In the genomic region with DNA sequence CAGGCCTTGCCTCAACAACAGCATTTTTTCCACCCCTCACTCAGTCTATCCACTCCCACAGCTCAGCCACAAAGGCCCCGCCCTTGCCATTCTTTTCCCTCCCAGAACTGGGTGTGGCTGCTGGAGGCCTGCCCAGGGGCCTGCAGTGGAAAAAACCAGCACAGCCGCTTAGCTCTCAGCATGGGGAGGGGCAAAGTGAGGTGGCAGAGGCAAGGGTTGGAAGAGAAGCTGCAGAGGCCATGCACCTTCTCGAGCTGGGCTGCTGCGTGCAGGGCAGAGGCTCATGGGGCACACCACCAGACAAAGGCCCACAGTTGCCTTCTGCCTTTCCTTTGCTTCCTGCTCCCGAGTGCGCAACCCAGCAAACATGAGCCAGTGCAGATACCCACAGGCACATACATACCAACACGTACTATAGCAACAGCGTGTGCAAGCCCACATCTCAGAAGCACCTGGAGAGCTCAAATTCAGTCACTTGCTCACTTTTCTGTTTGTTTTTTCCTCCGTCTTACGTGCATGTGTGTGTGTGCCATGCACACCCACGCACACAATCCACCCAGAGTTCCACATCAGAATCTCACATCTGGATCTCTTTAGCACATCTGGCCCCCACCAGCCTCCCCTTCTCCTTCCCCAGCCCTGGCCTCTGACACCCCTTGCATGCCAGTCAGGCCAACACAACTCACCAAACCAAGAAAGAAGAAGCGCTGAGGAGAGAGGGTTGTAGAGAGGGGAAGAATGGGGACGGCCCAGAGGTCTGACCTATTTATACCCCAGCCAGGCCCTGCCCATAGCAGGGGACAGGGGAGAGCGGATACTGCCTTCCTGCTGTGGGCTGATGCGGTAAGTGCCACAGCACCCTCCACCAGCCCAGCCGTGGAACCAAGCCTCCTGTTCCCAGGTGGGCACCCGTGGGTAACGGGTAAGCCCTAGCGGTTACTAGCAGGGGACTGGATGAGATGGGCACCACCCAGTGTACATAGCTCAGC, we compare ENCODE assay signal across 8 cellular contexts. TPM values are rescaled to one million over a fixed set of nuclear protein-coding genes. Genes with fewer than 3 reads are reported as not detected.
A peak's percentile ranks its signal among the peaks of the same experiment; 100 is the strongest.
DNase-seq lines count a peak whose midpoint lies in the region; ATAC-seq and TF ChIP-seq lines count a peak whose summit lies in the region.

A gene (minus strand): TSS at position 740 of the 989 bp plus-strand sequence. CDS start 1,012 bp downstream, outside the sequence.

- peak; percentile 90 for DNase-seq in D341Med (ENCODE audit: low spot score)
- DNase-seq in NCI-H2196 treated with DMSO at 0.1 percent for 48 hours (lab: John Stamatoyannopoulos, UW; ENCODE audit: unreplicated experiment): peak; percentile 79
- DNase-seq in breast epithelium (ENCODE audit: low spot score in 2 of 2): peak; percentile 92
- peak; percentile 89 for DNase-seq in iris pigment epithelial cell (ENCODE audit: low read depth)
- DNase-seq in stimulated activated CD4-positive, alpha-beta T cell treated with anti-CD3 and anti-CD28 coated beads, Interleukin-12 subunit alpha, Interleukin-12 subunit beta, amount 100 ng/mL, for 24 hours (ENCODE audit: low read depth in 2 of 2): peak; percentile 89 to 95

- peak; percentile 47 for ATAC-seq in HG02610 (IDR thresholded peaks at IDR 0.05; ENCODE audit: unreplicated experiment)
- ATAC-seq in HG02885 (IDR thresholded peaks at IDR 0.05; ENCODE audit: poor library complexity, unreplicated experiment): no peak

- H3K9me3 ChIP-seq in breast epithelium: no peaks in the 10 kb centered on the region

- peak within 1 kb of the TSS; percentile 71 for H3K27ac ChIP-seq in VCaP
- H3K27ac ChIP-seq in breast epithelium: peak within 1 kb of the TSS; percentile 89 to 94

- no peak for TF ChIP-seq POLR2A in breast epithelium (IDR thresholded peaks at IDR 0.05)

- peak within 1 kb of the TSS; percentile 37 to 62 (median 56) for H3K4me3 ChIP-seq in breast epithelium

- intact Hi-C loops in breast epithelium (cut with DNase I; ENCODE audit: low total_unique reads): no loop called here

- H3K36me3 ChIP-seq in breast epithelium: no peaks in the 10 kb centered on the region

- no peaks in the 10 kb centered on the region for H3K27me3 ChIP-seq in breast epithelium

- H3K4me1 ChIP-seq in breast epithelium: peaks cover 11 to 47% of the 10 kb centered on the region in 2 donors

- no peak for TF ChIP-seq CTCF in VCaP (conservative IDR thresholded peaks at IDR 0.05)
- no peak for TF ChIP-seq CTCF in breast epithelium (IDR thresholded peaks at IDR 0.05)

RNA-seq across cellular contexts. Expression of the gene that starts here (rescaled TPM):
- 1,000 to 10,000 TPM in 1 of 3 donors, 100 to 1,000 TPM in 2; 177 to 1,015 (median 198) TPM for total RNA-seq in breast epithelium
